In the genomic region with DNA sequence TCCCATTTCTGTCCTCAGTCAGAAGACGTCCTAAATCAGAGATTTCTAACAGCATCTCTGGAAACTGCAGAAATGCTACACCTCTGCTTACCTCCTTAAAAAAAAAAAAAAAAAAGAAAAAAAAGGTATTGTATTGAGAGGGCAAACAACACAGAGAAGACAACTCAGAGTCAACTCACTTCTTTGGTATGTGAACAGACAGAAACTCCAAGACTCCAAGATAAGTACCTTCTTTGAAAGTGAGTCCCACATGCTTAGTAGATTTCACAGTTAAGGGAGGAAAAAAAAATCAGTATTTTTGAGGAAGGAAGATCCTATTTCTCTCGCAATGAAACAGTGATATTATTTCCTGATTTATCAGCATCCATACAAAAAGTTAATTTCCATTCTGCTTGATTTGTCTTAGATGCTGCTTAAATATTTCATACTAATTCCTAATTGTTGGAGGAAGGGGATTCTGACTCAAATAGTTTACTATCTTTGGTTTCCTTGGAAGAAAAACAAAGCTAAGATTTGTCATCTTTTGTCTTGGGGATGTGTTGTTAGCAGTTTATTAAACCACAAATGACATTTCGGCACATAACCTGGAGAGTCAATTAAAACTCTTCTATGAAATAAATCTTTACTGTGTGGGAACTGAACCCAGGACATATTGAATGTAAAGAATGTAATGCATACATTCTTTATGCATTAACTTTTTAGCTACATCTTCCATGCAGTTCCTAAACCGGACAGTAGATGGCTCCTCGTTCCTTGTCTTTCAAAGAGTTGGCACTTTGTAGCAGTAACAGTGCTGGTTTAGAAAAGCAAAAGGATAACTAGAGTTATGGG, we compare ENCODE assay signal across 8 cellular contexts. TPM values are rescaled to one million over a fixed set of nuclear protein-coding genes. Genes with fewer than 3 reads are reported as not detected.
DNase-seq lines count a peak whose midpoint lies in the region; ATAC-seq and TF ChIP-seq lines count a peak whose summit lies in the region.

No MANE protein-coding gene starts in this region.

- H3K4me3 Mint-ChIP-seq in activated naive CD4-positive, alpha-beta T cell treated with anti-CD3 and anti-CD28 coated beads for 36 hours, result no peak overlapping the region

- H3K4me3 ChIP-seq in KMS-11 (IDR thresholded peaks at IDR 0.05; ENCODE audit: insufficient read depth, low read depth, low read length), result no peak overlapping the region

- H3K79me2 ChIP-seq in KMS-11 (ENCODE audit: insufficient read depth, low read depth), result peaks cover 94% of the 10 kb centered on the region

- H3K36me3 ChIP-seq in KMS-11 (ENCODE audit: insufficient read depth), result no peaks in the 10 kb centered on the region

- CTCF ChIA-PET in activated naive CD4-positive, alpha-beta T cell treated with anti-CD3 and anti-CD28 coated beads for 36 hours (lab: Charles Lee), result interaction anchor here (0.5 to 5.4 kb wide), 40 partner anchors 12 to 804 kb away, joined by 3 to 60 read pairs (median 3); no protein-coding TSS in a partner anchor

- intact Hi-C loops in activated naive CD4-positive, alpha-beta T cell treated with anti-CD3 and anti-CD28 coated beads for 36 hours (cut with micrococcal nuclease), result loop anchor here (1.0 kb wide), 7 partner anchors 61 to 801 kb away; no protein-coding TSS in a partner anchor

- no peak overlapping the region for H3K27ac Mint-ChIP-seq in activated naive CD4-positive, alpha-beta T cell treated with anti-CD3 and anti-CD28 coated beads for 36 hours

- TF ChIP-seq CTCF in KMS-11 (conservative IDR thresholded peaks at IDR 0.05; ENCODE audit: low read depth, low read length), result peak; percentile 98

- peaks cover 67% of the 10 kb centered on the region for H3K4me1 ChIP-seq in KMS-11 (ENCODE audit: low read depth, poor library complexity, severe bottlenecking)

- H3K9me3 Mint-ChIP-seq in activated naive CD4-positive, alpha-beta T cell treated with anti-CD3 and anti-CD28 coated beads for 36 hours, result no peaks in the 10 kb centered on the region

- H3K9ac ChIP-seq in KMS-11, result no peak overlapping the region

- peaks cover 40% of the 10 kb centered on the region for H3K4me1 Mint-ChIP-seq in activated naive CD4-positive, alpha-beta T cell treated with anti-CD3 and anti-CD28 coated beads for 36 hours (ENCODE audit: low read depth)

- H3K36me3 Mint-ChIP-seq in activated naive CD4-positive, alpha-beta T cell treated with anti-CD3 and anti-CD28 coated beads for 36 hours (ENCODE audit: low read depth), result no peaks in the 10 kb centered on the region

- no peak overlapping the region for H3K27ac ChIP-seq in KMS-11

- no peaks in the 10 kb centered on the region for H3K27me3 ChIP-seq in KMS-11 (ENCODE audit: insufficient read depth, low read depth)

- peak; percentile 75 for DNase-seq in DMS153 treated with DMSO at 0.1 percent for 48 hours (lab: John Stamatoyannopoulos, UW; ENCODE audit: unreplicated experiment)
- DNase-seq in RPMI7951 (ENCODE audit: low read depth), result peak; percentile 50
- peak; percentile 92 for DNase-seq in activated naive CD4-positive, alpha-beta T cell treated with anti-CD3 and anti-CD28 coated beads for 36 hours
- peak; percentile 86 for DNase-seq in globus pallidus (ENCODE audit: low spot score)
- peak; percentile 59 for DNase-seq in renal cortical epithelial cell (ENCODE audit: low read depth)

- H4K20me1 ChIP-seq in KMS-11 (ENCODE audit: insufficient read depth), result 0 out of 2 replicates have a peak, but pooled peaks cover 4% of the 10 kb centered on the region

- H3K4me2 ChIP-seq in KMS-11, result peak overlapping the region; percentile 72; the same call in 1 of the 2 replicates

- H3K27me3 Mint-ChIP-seq in activated naive CD4-positive, alpha-beta T cell treated with anti-CD3 and anti-CD28 coated beads for 36 hours (ENCODE audit: low read depth), result no peaks in the 10 kb centered on the region

- no peak overlapping the region for H2AFZ ChIP-seq in KMS-11 (ENCODE audit: low read depth)

- no peak for ATAC-seq in HG02642 (IDR thresholded peaks at IDR 0.05; ENCODE audit: poor library complexity, unreplicated experiment)
- no peak for ATAC-seq in GM21737 (IDR thresholded peaks at IDR 0.05; ENCODE audit: unreplicated experiment)

RNA-seq across cellular contexts. Expression of gene RASGEF1B, which starts 4.7 kb away (rescaled TPM):
- not detected in 2 replicates for total RNA-seq in RPMI7951 (2014; rRNA removed; shearing (Covaris generic))
- total RNA-seq in activated naive CD4-positive, alpha-beta T cell treated with anti-CD3 and anti-CD28 coated beads for 36 hours, result 1 to 10 TPM; 6.5 to 6.7 TPM
- total RNA-seq in renal cortical epithelial cell, result 14.3 and 55.9 TPM in 2 replicates
